Comparison of ENCODE assay signal across 8 cellular contexts in the genomic region with DNA sequence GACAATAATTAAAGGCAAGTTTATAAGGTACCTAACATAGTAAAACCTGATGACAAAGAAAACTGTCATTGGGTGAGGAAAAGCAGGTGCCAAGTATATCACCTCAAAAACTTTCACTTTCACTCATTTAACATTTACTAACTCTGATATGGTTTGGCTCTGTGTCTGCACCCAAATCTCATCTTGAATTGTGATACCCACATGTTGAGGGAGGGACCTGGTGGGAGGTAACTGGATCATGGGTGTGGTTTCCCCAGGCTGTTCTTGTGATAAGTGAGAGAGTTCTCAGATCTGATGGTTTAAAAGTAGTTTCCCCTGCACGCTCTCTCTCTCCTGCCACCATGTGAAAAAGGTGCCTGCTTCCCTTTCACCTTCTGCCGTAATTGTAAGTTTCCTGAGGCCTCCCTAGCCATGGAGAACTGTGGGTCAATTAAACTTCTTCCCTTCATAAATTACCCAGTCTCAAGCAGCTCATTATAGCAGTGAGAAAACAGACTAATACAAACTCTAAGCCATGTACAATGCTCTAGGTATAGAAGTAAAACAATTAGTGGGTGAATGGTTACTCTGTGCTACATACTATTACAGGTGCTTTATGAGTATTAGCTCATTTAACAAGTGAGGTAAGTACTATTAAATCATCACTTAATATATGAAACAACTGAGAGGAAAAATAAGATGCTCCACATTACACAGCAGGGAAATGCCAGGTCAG.
A peak's percentile ranks its signal among the peaks of the same experiment; 100 is the strongest.
DNase-seq lines count a peak whose midpoint lies in the region; ATAC-seq lines count a peak whose summit lies in the region.
"Had no signal": no experiment of that assay in that cellular context is flagged by ENCODE, and none has a peak within 500 bp of the region (broad histone marks: within the 10 kb centered on the region; RNA-seq: fewer than 3 reads in every experiment).

No MANE protein-coding gene starts in this region.

- H3K36me3 Mint-ChIP-seq in activated T-cell treated with anti-CD3 and anti-CD28 coated beads, Interleukin-2, amount 50 U/mL, for 4 hours (ENCODE audit: insufficient read depth) = peaks cover 30% of the 10 kb centered on the region

- H3K27me3 Mint-ChIP-seq in activated T-cell treated with anti-CD3 and anti-CD28 coated beads, Interleukin-2, amount 50 U/mL, for 4 hours (ENCODE audit: low read depth) = no peaks in the 10 kb centered on the region

- ATAC-seq in GM19351 (IDR thresholded peaks at IDR 0.05; ENCODE audit: unreplicated experiment) (peak; percentile 73), HG02981 (IDR thresholded peaks at IDR 0.05; ENCODE audit: unreplicated experiment) (peak; percentile 58)
- peak; percentile 89 to 92 for ATAC-seq in activated T-cell treated with anti-CD3 and anti-CD28 coated beads, Interleukin-2, amount 50 U/mL, for 4 hours

- H3K4me1 Mint-ChIP-seq in activated T-cell treated with anti-CD3 and anti-CD28 coated beads, Interleukin-2, amount 50 U/mL, for 4 hours (ENCODE audit: low read depth) = peaks cover 29% of the 10 kb centered on the region

- H3K4me3 Mint-ChIP-seq in activated T-cell treated with anti-CD3 and anti-CD28 coated beads, Interleukin-2, amount 50 U/mL, for 4 hours = peak overlapping the region; percentile 39

- H3K9me3 Mint-ChIP-seq in activated T-cell treated with anti-CD3 and anti-CD28 coated beads, Interleukin-2, amount 50 U/mL, for 4 hours = no peaks in the 10 kb centered on the region

- DNase-seq in activated T-cell treated with anti-CD3 and anti-CD28 coated beads, Interleukin-2, amount 50 U/mL, for 4 hours = no peak
- peak; percentile 10 to 13 for DNase-seq in stimulated activated CD8-positive, alpha-beta memory T cell treated with anti-CD3 and anti-CD28 coated beads, Interleukin-15, amount 100 ng/mL, for 48 hours (ENCODE audit: low read depth in 2 of 2)
- DNase-seq in NCI-H2196 treated with DMSO at 0.1 percent for 48 hours (lab: John Stamatoyannopoulos, UW; ENCODE audit: unreplicated experiment) (no peak), midbrain (lab: John Stamatoyannopoulos, UW) (no peak), NCI-H446 (lab: John Stamatoyannopoulos, UW) (no peak)
- DNase-seq: NCI-H2029 treated with DMSO at 0.1 percent for 48 hours had no signal

Comparison
In these comparisons a context has a peak if more than half of its experiments do, and no peak if none do; other contexts are left out.
1. DNase-seq: peak in stimulated activated CD8-positive, alpha-beta memory T cell treated with anti-CD3 and anti-CD28 coated beads, Interleukin-15, amount 100 ng/mL, for 48 hours (2 of 2); none in activated T-cell treated with anti-CD3 and anti-CD28 coated beads, Interleukin-2, amount 50 U/mL, for 4 hours (single experiment), NCI-H2196 treated with DMSO at 0.1 percent for 48 hours (single experiment), midbrain (single experiment) and NCI-H446 (0 of 2).
2. Peak in every context shown above with its lines, with median percentiles within 50 percentile points of each other: ATAC-seq.